In genomic region chr11:36746886-36747710, GRCh38 we compare ENCODE assay signal across 7 cellular contexts.
DNase-seq lines count a peak whose midpoint lies in the region; ATAC-seq and TF ChIP-seq lines count a peak whose summit lies in the region.

No MANE protein-coding gene starts in this region.

- no peak overlapping the region for H3K9ac ChIP-seq in SU-DHL-6 (ENCODE audit: low read length)

- no peak overlapping the region for H3K27ac ChIP-seq in SU-DHL-6 (ENCODE audit: low read depth, low read length)

- no peaks in the 10 kb centered on the region for H3K9me3 Mint-ChIP-seq in activated naive CD8-positive, alpha-beta T cell treated with anti-CD3 and anti-CD28 coated beads, Interleukin-2, amount 50 U/mL, for 24 hours

- no peaks in the 10 kb centered on the region for H3K36me3 ChIP-seq in SU-DHL-6 (ENCODE audit: low read length)

- no peaks in the 10 kb centered on the region for H3K36me3 Mint-ChIP-seq in activated naive CD8-positive, alpha-beta T cell treated with anti-CD3 and anti-CD28 coated beads, Interleukin-2, amount 50 U/mL, for 24 hours (ENCODE audit: low read depth)

- no peaks in the 10 kb centered on the region for H3K79me2 ChIP-seq in SU-DHL-6 (ENCODE audit: insufficient read depth, low read length)

- H3K4me1 Mint-ChIP-seq in activated naive CD8-positive, alpha-beta T cell treated with anti-CD3 and anti-CD28 coated beads, Interleukin-2, amount 50 U/mL, for 24 hours, result peaks cover 4% of the 10 kb centered on the region

- DNase-seq in NCI-H146 (lab: John Stamatoyannopoulos, UW) (peak; percentile 84), left cardiac atrium (peak; percentile 77), retinal pigment epithelial cell (ENCODE audit: low read depth) (peak; percentile 65)
- peak; percentile 84 for DNase-seq in activated naive CD8-positive, alpha-beta T cell treated with anti-CD3 and anti-CD28 coated beads, Interleukin-2, amount 50 U/mL, for 24 hours

- H3K4me3 Mint-ChIP-seq in activated naive CD8-positive, alpha-beta T cell treated with anti-CD3 and anti-CD28 coated beads, Interleukin-2, amount 50 U/mL, for 24 hours, result no peak overlapping the region

- no peaks in the 10 kb centered on the region for H3K27me3 ChIP-seq in SU-DHL-6 (ENCODE audit: low read length)

- H4K20me1 ChIP-seq in SU-DHL-6 (ENCODE audit: low read depth, low read length), result no peaks in the 10 kb centered on the region

- TF ChIP-seq CTCF in SU-DHL-6 (IDR thresholded peaks at IDR 0.05; ENCODE audit: insufficient read depth, low read length, poor library complexity, severe bottlenecking) (peak; percentile 97), retinal pigment epithelial cell (conservative IDR thresholded peaks at IDR 0.05; ENCODE audit: low read depth, low read length) (peak; percentile 100)

- no peak overlapping the region for H3K4me2 ChIP-seq in SU-DHL-6 (ENCODE audit: low read depth, low read length, poor library complexity, severe bottlenecking)

- intact Hi-C loops in left cardiac atrium (cut with DNase I), result loop anchor here (5.0 kb wide), 1 partner anchor 185 kb away; no protein-coding TSS in a partner anchor

- H3F3A ChIP-seq in SU-DHL-6 (ENCODE audit: insufficient read depth), result no peaks in the 10 kb centered on the region

- H3K27me3 Mint-ChIP-seq in activated naive CD8-positive, alpha-beta T cell treated with anti-CD3 and anti-CD28 coated beads, Interleukin-2, amount 50 U/mL, for 24 hours, result peaks cover 28% of the 10 kb centered on the region

- no peaks in the 10 kb centered on the region for H3K9me2 ChIP-seq in SU-DHL-6 (replicated peaks; ENCODE audit: insufficient read depth, low read length)

- H2AFZ ChIP-seq in SU-DHL-6 (ENCODE audit: low read depth, low read length, severe bottlenecking), result no peak overlapping the region

- H3K27ac Mint-ChIP-seq in activated naive CD8-positive, alpha-beta T cell treated with anti-CD3 and anti-CD28 coated beads, Interleukin-2, amount 50 U/mL, for 24 hours, result no peak overlapping the region

- H3K9me3 ChIP-seq in SU-DHL-6 (ENCODE audit: insufficient read depth, low read length), result no peaks in the 10 kb centered on the region

- peak; percentile 95 for ATAC-seq in GM18498 (IDR thresholded peaks at IDR 0.05; ENCODE audit: unreplicated experiment)
- ATAC-seq in HG02884 (IDR thresholded peaks at IDR 0.05; ENCODE audit: unreplicated experiment), result peak; percentile 72
- peak; percentile 94 for ATAC-seq in activated naive CD8-positive, alpha-beta T cell treated with anti-CD3 and anti-CD28 coated beads, Interleukin-2, amount 50 U/mL, for 24 hours
- ATAC-seq in left cardiac atrium, result peak; percentile 94 to 97

- H3K4me3 ChIP-seq in SU-DHL-6 (ENCODE audit: insufficient read depth, low read length, poor library complexity, severe bottlenecking), result no peak overlapping the region
- no peak overlapping the region for H3K4me3 ChIP-seq in retinal pigment epithelial cell (ENCODE audit: low read length)
